Comparison of ENCODE assay signal across 9 cellular contexts in genomic region chr5:181105091-181106025, GRCh38. TPM values are rescaled to one million over a fixed set of nuclear protein-coding genes. Genes with fewer than 3 reads are reported as not detected.
DNase-seq lines count a peak whose midpoint lies in the region; ATAC-seq, FAIRE-seq and TF ChIP-seq lines count a peak whose summit lies in the region.
"Not testable (repeated sequence)": the region's sequence is repeated elsewhere in the genome, so short reads cannot be mapped to it uniquely, and the experiment has no call there.
"Had no signal": no experiment of that assay in that cellular context is flagged by ENCODE, and none has a peak within 500 bp of the region (broad histone marks: within the 10 kb centered on the region; RNA-seq: fewer than 3 reads in every experiment).

No MANE protein-coding gene starts in this region.

- BruUV-seq in OCI-LY7 (replicated peaks; lab: Mats Ljungman, UMichigan), result not testable (repeated sequence)

- peak in 1 of 2 experiments; percentile 12; a peak in 3 of 6 replicates for ATAC-seq in A549
- not testable (repeated sequence) for ATAC-seq in GM23338
- peak; percentile 43 for ATAC-seq in stimulated activated memory B cell treated with anti-CD40 and anti-IgM and Interleukin-4, amounts not matched to agents 10 μg/mL and 1 μg/mL and 100 μg/mL, for 72 hours

- H3K4me1 ChIP-seq in A549; OCI-LY7 (ENCODE audit: insufficient read depth, low read length, poor library complexity, severe bottlenecking); iPS-15b (ENCODE audit: control insufficient read depth, insufficient read depth, low read length): not testable (repeated sequence)
- peaks cover 22% of the 10 kb centered on the region for H3K4me1 ChIP-seq in GM23338 (ENCODE audit: insufficient read depth)

- not testable (repeated sequence) for H3K36me3 Mint-ChIP-seq in GM23338 (ENCODE audit: low read depth); stimulated activated memory B cell treated with anti-CD40 and anti-IgM and Interleukin-4, amounts not matched to agents 10 μg/mL and 1 μg/mL and 100 μg/mL, for 72 hours

- TF ChIP-seq EP300 in A549 (IDR thresholded peaks at IDR 0.05), result not testable (repeated sequence)

- not testable (repeated sequence) for H3K9me2 ChIP-seq in GM23338 (ENCODE audit: insufficient read depth); OCI-LY7 (ENCODE audit: insufficient read depth, low read length)

- H3K4me3 ChIP-seq in A549; OCI-LY7 (ENCODE audit: low read depth, low read length, poor library complexity, severe bottlenecking): not testable (repeated sequence)
- 0 out of 2 replicates have a peak overlapping the region, but pooled peaks have one; percentile 26 for H3K4me3 ChIP-seq in GM23338
- peak overlapping the region; percentile 41 for H3K4me3 ChIP-seq in iPS-15b (ENCODE audit: low read depth, low read length)

- TF ChIP-seq RAD21 in A549 (conservative IDR thresholded peaks at IDR 0.05 in 1 of 2, IDR thresholded peaks at IDR 0.05 in 1 of 2), result not testable (repeated sequence)

- intact Hi-C loops in OCI-LY7 (cut with micrococcal nuclease; ENCODE audit: unreplicated experiment), result not testable (repeated sequence)

- peaks cover 27% of the 10 kb centered on the region for H3K4me1 Mint-ChIP-seq in GM23338
- H3K4me1 Mint-ChIP-seq in stimulated activated memory B cell treated with anti-CD40 and anti-IgM and Interleukin-4, amounts not matched to agents 10 μg/mL and 1 μg/mL and 100 μg/mL, for 72 hours, result peaks cover 20% of the 10 kb centered on the region

- peak overlapping the region; percentile 60; the same call in 2 of the 3 replicates for H3K4me2 ChIP-seq in A549
- peak overlapping the region; percentile 69; the same call in 1 of the 2 replicates for H3K4me2 ChIP-seq in GM23338
- H3K4me2 ChIP-seq in OCI-LY7 (ENCODE audit: low read length), result 0 out of 2 replicates have a peak overlapping the region, but pooled peaks have one; percentile 2

- 68% methylated on average over 14 of the region's 16 CpGs for WGBS in A549 (ENCODE audit: missing lambda C conversion rate)

- H3K27ac Mint-ChIP-seq in GM23338; stimulated activated memory B cell treated with anti-CD40 and anti-IgM and Interleukin-4, amounts not matched to agents 10 μg/mL and 1 μg/mL and 100 μg/mL, for 72 hours: not testable (repeated sequence)

- H4K20me1 ChIP-seq in GM23338 (replicated peaks; ENCODE audit: insufficient read depth); OCI-LY7 (ENCODE audit: insufficient read depth, low read length): not testable (repeated sequence)

- TF ChIP-seq POLR2A in A549 (IDR thresholded peaks at IDR 0.05; ENCODE audit: low read length), result not testable (repeated sequence)

- not testable (repeated sequence) for H3K36me3 ChIP-seq in GM23338 (ENCODE audit: insufficient read depth); OCI-LY7 (ENCODE audit: insufficient read depth, low read length); iPS-15b (ENCODE audit: control insufficient read depth, insufficient read depth, low read length)

- H3F3A ChIP-seq in GM23338 (replicated peaks; ENCODE audit: low read depth), result not testable (repeated sequence)

- DNase-seq in A549 (ENCODE audit: low read depth in 1 of 2, low spot score in 1 of 2), result peak in 1 of 2 experiments; percentile 30
- not testable (repeated sequence) for DNase-seq in GM23338 (ENCODE audit: low spot score); OCI-LY7 (ENCODE audit: low spot score)
- DNase-seq in KBM-7, result peak; percentile 70
- peak; percentile 52 for DNase-seq in SKM-1 treated with dmso at 0.1 percent for 144 hours (lab: John Stamatoyannopoulos, UW; ENCODE audit: unreplicated experiment)
- peak; percentile 47 for DNase-seq in activated CD8-positive, alpha-beta memory T cell treated with anti-CD3 and anti-CD28 coated beads, Interleukin-2, amount 50 U/mL, for 48 hours

- H3K4me3 Mint-ChIP-seq in GM23338, result peak overlapping the region; percentile 53
- H3K4me3 Mint-ChIP-seq in stimulated activated memory B cell treated with anti-CD40 and anti-IgM and Interleukin-4, amounts not matched to agents 10 μg/mL and 1 μg/mL and 100 μg/mL, for 72 hours, result not testable (repeated sequence)

- not testable (repeated sequence) for H3K79me2 ChIP-seq in GM23338 (replicated peaks; ENCODE audit: insufficient read depth); OCI-LY7 (ENCODE audit: insufficient read depth, low read depth, low read length)

- not testable (repeated sequence) for H3K9ac ChIP-seq in iPS-15b (ENCODE audit: low read depth, low read length)

- not testable (repeated sequence) for H3K9me3 Mint-ChIP-seq in GM23338; stimulated activated memory B cell treated with anti-CD40 and anti-IgM and Interleukin-4, amounts not matched to agents 10 μg/mL and 1 μg/mL and 100 μg/mL, for 72 hours

- CTCF ChIA-PET in A549 (lab: Yijun Ruan, JAX), result interaction anchor here (1.3 kb wide), 1 partner anchor 235 kb away, joined by 4 read pairs; no protein-coding TSS in a partner anchor
- CTCF ChIA-PET in OCI-LY7 (lab: Charles Lee; ENCODE audit: unreplicated experiment), result not testable (repeated sequence)

- H3K27me3 ChIP-seq in GM23338 (ENCODE audit: insufficient read depth) (peaks cover 27% of the 10 kb centered on the region), iPS-15b (ENCODE audit: control insufficient read depth, insufficient read depth, low read length) (peaks cover 32% of the 10 kb centered on the region)

- 0 out of 6 replicates have a peak overlapping the region, but pooled peaks of 1 of the 2 experiments have one; percentile 13 for H3K27ac ChIP-seq in A549
- H3K27ac ChIP-seq in GM23338 (ENCODE audit: low read depth); OCI-LY7 (ENCODE audit: low read depth, low read length, poor library complexity, severe bottlenecking): not testable (repeated sequence)

- H3K27me3 Mint-ChIP-seq in GM23338 (ENCODE audit: insufficient read depth, low read depth, poor library complexity), result peaks cover 26% of the 10 kb centered on the region
- peaks cover 74% of the 10 kb centered on the region for H3K27me3 Mint-ChIP-seq in stimulated activated memory B cell treated with anti-CD40 and anti-IgM and Interleukin-4, amounts not matched to agents 10 μg/mL and 1 μg/mL and 100 μg/mL, for 72 hours

- in situ Hi-C loops in KBM-7 (cut with MboI; ENCODE audit: low pct_unique_long_range_greater_than_20kb, low sequenced_read_pairs), result not testable (repeated sequence)

- POLR2A ChIA-PET in A549 (lab: Yijun Ruan, JAX), result interaction anchor here (0.6 kb wide), 1 partner anchor 245 kb away, joined by 4 read pairs; no protein-coding TSS in a partner anchor
- POLR2A ChIA-PET in OCI-LY7 (lab: Charles Lee), result not testable (repeated sequence)

- not testable (repeated sequence) for TF ChIP-seq CTCF in A549 (IDR thresholded peaks at IDR 0.05); GM23338 (conservative IDR thresholded peaks at IDR 0.05; ENCODE audit: low read depth in 2 of 2); OCI-LY7 (conservative IDR thresholded peaks at IDR 0.05; ENCODE audit: low read length)

- H2AFZ ChIP-seq in GM23338; OCI-LY7 (ENCODE audit: low read length): not testable (repeated sequence)

- not testable (repeated sequence) for FAIRE-seq in A549 (lab: Jason Lieb, UNC)

- not testable (repeated sequence) for H3K9me3 ChIP-seq in A549; OCI-LY7 (ENCODE audit: low read length); iPS-15b (ENCODE audit: control insufficient read depth, insufficient read depth, low read length)

RNA-seq across cellular contexts. Expression of gene OR2V1, which starts 25.6 kb away (rescaled TPM):
- not detected in 2 replicates for polyA plus RNA-seq in A549 (2011; rRNA removed)
- polyA plus RNA-seq in A549 (2012; cell fraction: cytosol; rRNA removed), result not detected in 2 replicates
- not detected in 2 replicates for polyA plus RNA-seq in A549 (2012; cell fraction: nucleus; rRNA removed)
- polyA plus RNA-seq in A549 (2017; fragmentation: RNase III; extraction: RNeasy Plus Mini Kit Qiagen cat#74134 plus additional on column Dnase treatment), result not detected in 3 replicates
- not detected in 2 replicates for polyA minus RNA-seq in A549 (2011; rRNA and poly(A)+ RNA removed)
- not detected in 2 replicates for total RNA-seq in GM23338 (2014; rRNA removed; shearing (Covaris generic))
- not detected in 2 replicates for polyA plus RNA-seq in GM23338 (2016; fragmentation: Nextera tagmentation; extraction: Ambion mirVana)
- total RNA-seq in OCI-LY7 (2014; rRNA removed; shearing (Covaris generic)), result not detected in 2 replicates
- not detected in 2 replicates for total RNA-seq in OCI-LY7 (2022)
- total RNA-seq: T-helper 1 cell treated with Interleukin-12 subunit alpha and Interleukin-12 subunit beta and Interleukin-4 antibody, amounts not matched to agents 30 ng/mL and 1 ng/mL, for 36 hours had no signal

RNA-seq across cellular contexts. Expression of gene OR2V2, which starts 42.0 kb away (rescaled TPM):
- polyA plus RNA-seq in A549 (2011; rRNA removed), result not detected in 2 replicates
- polyA plus RNA-seq in A549 (2012; cell fraction: cytosol; rRNA removed), result not detected in 2 replicates
- not detected in 2 replicates for polyA plus RNA-seq in A549 (2012; cell fraction: nucleus; rRNA removed)
- not detected in 3 replicates for polyA plus RNA-seq in A549 (2017; fragmentation: RNase III; extraction: RNeasy Plus Mini Kit Qiagen cat#74134 plus additional on column Dnase treatment)
- polyA minus RNA-seq in A549 (2011; rRNA and poly(A)+ RNA removed), result not detected in 2 replicates
- total RNA-seq in GM23338 (2014; rRNA removed; shearing (Covaris generic)), result not detected in 2 replicates
- not detected in 2 replicates for polyA plus RNA-seq in GM23338 (2016; fragmentation: Nextera tagmentation; extraction: Ambion mirVana)
- total RNA-seq in OCI-LY7 (2014; rRNA removed; shearing (Covaris generic)), result 0.06 and 0.23 TPM in 2 replicates
- not detected in 2 replicates for total RNA-seq in OCI-LY7 (2022)
- total RNA-seq: T-helper 1 cell treated with Interleukin-12 subunit alpha and Interleukin-12 subunit beta and Interleukin-4 antibody, amounts not matched to agents 30 ng/mL and 1 ng/mL, for 36 hours had no signal

Comparison
In these comparisons a context has a peak if more than half of its experiments do, and no peak if none do; other contexts are left out.
1. H3K4me2 ChIP-seq: peak in every context shown above with its lines; median percentile 69 in GM23338; 60 in A549; 2 in OCI-LY7.